In genomic region chr17:33725675-33726271, GRCh38 we compare ENCODE assay signal across 8 cellular contexts.
A peak's percentile ranks its signal among the peaks of the same experiment; 100 is the strongest.
DNase-seq lines count a peak whose midpoint lies in the region; ATAC-seq and TF ChIP-seq lines count a peak whose summit lies in the region.

No MANE protein-coding gene starts in this region.

- TF ChIP-seq POLR2A in thyroid gland (IDR thresholded peaks at IDR 0.05), result no peak

- TF ChIP-seq CTCF in thyroid gland (IDR thresholded peaks at IDR 0.05) (peak in 4 of 6 experiments; percentile 23 to 57 (median 36)), omental fat pad (IDR thresholded peaks at IDR 0.05) (no peak)

- H3K36me3 Mint-ChIP-seq in activated CD4-positive, alpha-beta memory T cell treated with anti-CD3 and anti-CD28 coated beads for 36 hours, result no peaks in the 10 kb centered on the region

- no peak overlapping the region for H3K9ac ChIP-seq in Karpas-422 (ENCODE audit: low read length)

- H3K4me3 ChIP-seq in Karpas-422 (ENCODE audit: low read length) (no peak overlapping the region), iPS DF 6.9 (ENCODE audit: low read length) (no peak overlapping the region), thyroid gland (replicated peaks in 1 of 3) (no peak overlapping the region)

- H3K4me2 ChIP-seq in Karpas-422 (ENCODE audit: low read depth, low read length, poor library complexity, severe bottlenecking), result no peak overlapping the region

- no peaks in the 10 kb centered on the region for H3K4me1 Mint-ChIP-seq in activated CD4-positive, alpha-beta memory T cell treated with anti-CD3 and anti-CD28 coated beads for 36 hours (ENCODE audit: low read depth)

- H3K9me2 ChIP-seq in Karpas-422 (replicated peaks; ENCODE audit: insufficient read depth, low read length), result no peaks in the 10 kb centered on the region

- H2AFZ ChIP-seq in Karpas-422 (ENCODE audit: low read length), result no peak overlapping the region

- ATAC-seq in omental fat pad (ENCODE audit: low FRiP score) (no peak), HG03135 (IDR thresholded peaks at IDR 0.05; ENCODE audit: unreplicated experiment) (no peak)

- no peaks in the 10 kb centered on the region for H3K9me3 Mint-ChIP-seq in activated CD4-positive, alpha-beta memory T cell treated with anti-CD3 and anti-CD28 coated beads for 36 hours

- H3K9me3 ChIP-seq in Karpas-422 (ENCODE audit: low read length) (no peaks in the 10 kb centered on the region), iPS DF 6.9 (ENCODE audit: control insufficient read depth, insufficient read depth, low read length) (no peaks in the 10 kb centered on the region), thyroid gland (no peaks in the 10 kb centered on the region)

- H3K4me1 ChIP-seq in Karpas-422 (ENCODE audit: low read length) (no peaks in the 10 kb centered on the region), iPS DF 6.9 (ENCODE audit: control insufficient read depth, insufficient read depth, low read length) (no peaks in the 10 kb centered on the region), thyroid gland (no peaks in the 10 kb centered on the region)

- DNase-seq in NCI-H524 (lab: John Stamatoyannopoulos, UW) (peak; percentile 15 to 29), NCI-H524 treated with DMSO at 0.1 percent for 48 hours (lab: John Stamatoyannopoulos, UW) (no peak), Karpas-422 (peak; percentile 61), iPS DF 6.9 (ENCODE audit: low read depth, low spot score) (peak; percentile 57), thyroid gland (peak; percentile 14 to 21), omental fat pad (ENCODE audit: low spot score) (no peak)
- DNase-seq in activated CD4-positive, alpha-beta memory T cell treated with anti-CD3 and anti-CD28 coated beads for 36 hours, result peak; percentile 31

- H3K4me3 Mint-ChIP-seq in activated CD4-positive, alpha-beta memory T cell treated with anti-CD3 and anti-CD28 coated beads for 36 hours, result no peak overlapping the region

- no CpG with 5 or more reads among the region's 11 CpGs for WGBS in iPS DF 6.9 (ENCODE audit: insufficient coverage, insufficient read length)
- WGBS in thyroid gland, 2 donors, result 25 to 36% methylated on average over 9 to 11 of the region's 11 CpGs

- H3K27me3 Mint-ChIP-seq in activated CD4-positive, alpha-beta memory T cell treated with anti-CD3 and anti-CD28 coated beads for 36 hours, result peaks cover 13% of the 10 kb centered on the region

- no peaks in the 10 kb centered on the region for H3K79me2 ChIP-seq in Karpas-422 (ENCODE audit: low read length)

- POLR2A ChIA-PET in activated CD4-positive, alpha-beta memory T cell treated with anti-CD3 and anti-CD28 coated beads for 36 hours (lab: Charles Lee), result no interaction called here

- intact Hi-C loops in activated CD4-positive, alpha-beta memory T cell treated with anti-CD3 and anti-CD28 coated beads for 36 hours (cut with micrococcal nuclease), result loop anchor here (1.0 kb wide), 1 partner anchor 26 kb away; no protein-coding TSS in a partner anchor
- intact Hi-C loops in thyroid gland (cut with DNase I), result no loop called here

- no peaks in the 10 kb centered on the region for H4K20me1 ChIP-seq in Karpas-422 (ENCODE audit: insufficient read depth, low read depth, low read length)

- H3K27ac ChIP-seq in Karpas-422 (ENCODE audit: low read length) (no peak overlapping the region), iPS DF 6.9 (ENCODE audit: low read length) (no peak overlapping the region), thyroid gland (no peak overlapping the region)

- H3K27ac Mint-ChIP-seq in activated CD4-positive, alpha-beta memory T cell treated with anti-CD3 and anti-CD28 coated beads for 36 hours, result no peak overlapping the region

- H3K36me3 ChIP-seq in Karpas-422 (ENCODE audit: insufficient read depth, low read length) (no peaks in the 10 kb centered on the region), iPS DF 6.9 (ENCODE audit: control insufficient read depth, insufficient read depth, low read length) (no peaks in the 10 kb centered on the region), thyroid gland (no peaks in the 10 kb centered on the region)

- CTCF ChIA-PET in activated CD4-positive, alpha-beta memory T cell treated with anti-CD3 and anti-CD28 coated beads for 36 hours (lab: Charles Lee), result interaction anchor here (0.7 to 2.2 kb wide), 5 partner anchors 12 to 318 kb away, joined by 3 to 17 read pairs (median 3); no protein-coding TSS in a partner anchor

- H3K27me3 ChIP-seq in Karpas-422 (ENCODE audit: low read length) (no peaks in the 10 kb centered on the region), iPS DF 6.9 (ENCODE audit: control insufficient read depth, insufficient read depth, low read length) (no peaks in the 10 kb centered on the region), thyroid gland (no peaks in the 10 kb centered on the region)

Comparison
In these comparisons a context has a peak if more than half of its experiments do, and no peak if none do; other contexts are left out.
1. DNase-seq: peak in NCI-H524 (2 of 2), Karpas-422 (single experiment), activated CD4-positive, alpha-beta memory T cell treated with anti-CD3 and anti-CD28 coated beads for 36 hours (single experiment), iPS DF 6.9 (single experiment) and thyroid gland (2 of 2); none in NCI-H524 treated with DMSO at 0.1 percent for 48 hours (single experiment) and omental fat pad (single experiment).
2. CTCF ChIP-seq: peak in thyroid gland (4 of 6); none in omental fat pad (0 of 3).